In genomic region chr13:48501705-48502104, GRCh38 we compare ENCODE assay signal across 19 cellular contexts. TPM values are rescaled to one million over a fixed set of nuclear protein-coding genes. Genes with fewer than 3 reads are reported as not detected.
DNase-seq lines count a peak whose midpoint lies in the region; ATAC-seq and TF ChIP-seq lines count a peak whose summit lies in the region.
"Had no signal": no experiment of that assay in that cellular context is flagged by ENCODE, and none has a peak within 500 bp of the region (broad histone marks: within the 10 kb centered on the region; RNA-seq: fewer than 3 reads in every experiment).

No MANE protein-coding gene starts in this region.

- H3K27ac ChIP-seq in spleen (peak overlapping the region in 5 of 8 donors; percentile 2 to 85 (median 75)), thyroid gland (no peak overlapping the region)
- H3K27ac ChIP-seq: HL-60 had no signal

- DNase-seq in T-helper 17 cell = no peak
- no peak for DNase-seq in spleen
- no peak for DNase-seq in LoVo (ENCODE audit: low spot score)
- no peak for DNase-seq in thyroid gland
- DNase-seq in activated CD8-positive, alpha-beta memory T cell treated with anti-CD3 and anti-CD28 coated beads, Interleukin-2, amount 50 U/mL, for 48 hours = no peak
- DNase-seq: activated CD4-positive, alpha-beta memory T cell treated with anti-CD3 and anti-CD28 coated beads, Interleukin-2, amount 10 ng/mL, durations not matched to agents 7 days and 5 days; activated naive CD8-positive, alpha-beta T cell treated with anti-CD3 and anti-CD28 coated beads for 36 hours; Calu3; H7; NCI-H1105 treated with DMSO at 0.1 percent for 48 hours; NCI-H774; posterior cingulate gyrus; stimulated activated CD4-positive, alpha-beta T cell treated with anti-CD3 and anti-CD28 coated beads, Interleukin-4, amount 100 ng/mL, for 1 hour; stomach; SW 1271 had no signal

- no peaks in the 10 kb centered on the region for H3K36me3 Mint-ChIP-seq in T-helper 17 cell (ENCODE audit: low read depth)
- H3K36me3 Mint-ChIP-seq: memory B cell had no signal

- no peak overlapping the region for H3K4me3 Mint-ChIP-seq in T-helper 17 cell
- H3K4me3 Mint-ChIP-seq: activated CD4-positive, alpha-beta memory T cell treated with anti-CD3 and anti-CD28 coated beads, Interleukin-2, amount 10 ng/mL, durations not matched to agents 7 days and 5 days; activated naive CD8-positive, alpha-beta T cell treated with anti-CD3 and anti-CD28 coated beads for 36 hours; memory B cell had no signal

- H3K36me3 ChIP-seq in spleen = peaks cover 0 to 20% (median 0%) of the 10 kb centered on the region in 6 donors
- no peaks in the 10 kb centered on the region for H3K36me3 ChIP-seq in thyroid gland

- WGBS in spleen, 5 donors = 88 to 96% (median 93%) methylated on average over 2 of the region's 2 CpGs
- 91 to 94% methylated on average over 2 of the region's 2 CpGs for WGBS in thyroid gland, 2 donors

- no peak overlapping the region for H3K4me3 ChIP-seq in spleen
- H3K4me3 ChIP-seq in thyroid gland (replicated peaks in 1 of 3) = no peak overlapping the region
- H3K4me3 ChIP-seq: stomach had no signal

- TF ChIP-seq POLR2A in spleen (IDR thresholded peaks at IDR 0.05) = no peak
- no peak for TF ChIP-seq POLR2A in thyroid gland (IDR thresholded peaks at IDR 0.05)

- H3K27me3 Mint-ChIP-seq in T-helper 17 cell = no peaks in the 10 kb centered on the region
- H3K27me3 Mint-ChIP-seq: activated CD4-positive, alpha-beta memory T cell treated with anti-CD3 and anti-CD28 coated beads, Interleukin-2, amount 10 ng/mL, durations not matched to agents 7 days and 5 days; activated naive CD8-positive, alpha-beta T cell treated with anti-CD3 and anti-CD28 coated beads for 36 hours had no signal

- ATAC-seq in GM19351 (IDR thresholded peaks at IDR 0.05; ENCODE audit: unreplicated experiment) (peak; percentile 29), HG03159 (IDR thresholded peaks at IDR 0.05; ENCODE audit: unreplicated experiment) (peak; percentile 37), T-helper 17 cell (no peak)

- H3K4me1 Mint-ChIP-seq in T-helper 17 cell = peaks cover 54% of the 10 kb centered on the region

- peaks cover 12 to 70% (median 40%) of the 10 kb centered on the region in 6 donors for H3K4me1 ChIP-seq in spleen
- H3K4me1 ChIP-seq in thyroid gland = no peaks in the 10 kb centered on the region

- intact Hi-C loops in spleen (cut with DNase I; ENCODE audit: low total_unique reads) (no loop called here), thyroid gland (cut with DNase I) (no loop called here)

- H3K9me3 ChIP-seq in T-helper 17 cell (ENCODE audit: control insufficient read depth, low read length, poor library complexity, severe bottlenecking) (no peaks in the 10 kb centered on the region), spleen (no peaks in the 10 kb centered on the region), thyroid gland (no peaks in the 10 kb centered on the region)
- H3K9me3 ChIP-seq: stomach had no signal

- TF ChIP-seq CTCF in spleen (IDR thresholded peaks at IDR 0.05 in 8 of 11, conservative IDR thresholded peaks at IDR 0.05 in 3 of 11) (no peak), thyroid gland (IDR thresholded peaks at IDR 0.05) (no peak)

- H3K27me3 ChIP-seq in spleen (replicated peaks in 1 of 7) (no peaks in the 10 kb centered on the region), thyroid gland (no peaks in the 10 kb centered on the region)
- H3K27me3 ChIP-seq: stomach had no signal

- peak overlapping the region; percentile 27 for H3K27ac Mint-ChIP-seq in T-helper 17 cell
- H3K27ac Mint-ChIP-seq: activated naive CD8-positive, alpha-beta T cell treated with anti-CD3 and anti-CD28 coated beads for 36 hours; memory B cell had no signal

RNA-seq across cellular contexts. Expression of gene RCBTB2, which starts 31.2 kb away (rescaled TPM):
- total RNA-seq in T-helper 17 cell = 10 to 100 TPM; 12.5 to 13.7 TPM
- total RNA-seq in spleen = 10 to 100 TPM; 14.4 to 19.6 (median 15.9) TPM
- polyA plus RNA-seq in spleen = 10 to 100 TPM in 2 of 3 donors, 1 to 10 TPM in 1; 6.7 to 14.1 (median 12.5) TPM
- 10 to 100 TPM; 29.1 to 49.6 (median 34.9) TPM for total RNA-seq in thyroid gland

Comparison
In these comparisons a context has a peak if more than half of its experiments do, and no peak if none do; other contexts are left out.
1. H3K27ac ChIP-seq: peak in spleen (5 of 8); none in thyroid gland (0 of 3).